In the genomic region with DNA sequence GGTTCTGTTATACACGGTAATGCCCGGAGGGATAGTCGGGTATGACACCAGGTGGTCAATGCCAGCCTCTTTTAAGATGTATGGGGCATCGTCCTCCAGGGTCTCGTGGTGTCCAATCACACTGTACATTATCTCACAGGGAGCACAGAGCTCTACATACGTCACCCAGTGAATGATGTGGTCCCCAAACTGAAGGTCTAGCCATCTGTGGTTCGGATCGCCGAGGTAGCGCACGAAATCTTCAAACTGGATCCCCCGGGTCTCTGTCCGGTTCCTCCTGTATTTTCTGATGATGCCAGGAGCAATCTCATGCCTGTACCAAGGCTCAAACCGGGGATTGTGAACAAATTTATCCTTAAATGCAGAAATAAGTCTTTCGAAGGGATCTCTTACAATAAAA, we compare ENCODE assay signal across 23 cellular contexts.
"Had no signal": no experiment of that assay in that cellular context is flagged by ENCODE, and none has a peak within 500 bp of the region (broad histone marks: within the 10 kb centered on the region; RNA-seq: fewer than 3 reads in every experiment).

No MANE protein-coding gene starts in this region.

- H3K4me1 ChIP-seq: body of pancreas, left ventricle myocardium inferior, right lobe of liver, testis, vagina had no signal

- H3K4me1 Mint-ChIP-seq: activated CD4-positive, alpha-beta T cell treated with anti-CD3 and anti-CD28 coated beads for 36 hours; stimulated activated effector memory CD8-positive, alpha-beta T cell treated with anti-CD3 and anti-CD28 coated beads, Interleukin-12 subunit alpha, Interleukin-12 subunit beta, amount 100 ng/mL, for 72 hours had no signal

- H3K27ac ChIP-seq: body of pancreas, cardiac muscle cell, hepatocyte, left ventricle myocardium inferior, right lobe of liver, skin epidermis, testis, vagina had no signal

- DNase-seq: activated CD4-positive, alpha-beta T cell treated with anti-CD3 and anti-CD28 coated beads for 36 hours; activated CD4-positive, alpha-beta T cell treated with anti-CD3 and anti-CD28 coated beads, Interleukin-2, amount 50 U/mL, for 4 hours; activated gamma-delta T cell; activated naive CD4-positive, alpha-beta T cell treated with anti-CD3 and anti-CD28 coated beads, Interleukin-2, amount 50 U/mL, for 16 hours; activated naive CD8-positive, alpha-beta T cell treated with anti-CD3 and anti-CD28 coated beads, Interleukin-2, amount 50 U/mL, for 24 hours; body of pancreas; effector CD8-positive, alpha-beta T cell; glutamatergic neuron; left ventricle myocardium inferior; nucleus accumbens; right lobe of liver; stimulated activated CD4-positive, alpha-beta T cell treated with anti-CD3 and anti-CD28 coated beads, Interleukin-2, amount 100 ng/mL, for 24 hours; T-helper 9 cell; testis had no signal

- H2AFZ ChIP-seq: hepatocyte had no signal

- H3K79me2 ChIP-seq: hepatocyte had no signal

- ATAC-seq: activated CD4-positive, alpha-beta T cell treated with anti-CD3 and anti-CD28 coated beads for 36 hours; body of pancreas; right lobe of liver; stimulated activated effector memory CD8-positive, alpha-beta T cell treated with anti-CD3 and anti-CD28 coated beads, Interleukin-12 subunit alpha, Interleukin-12 subunit beta, amount 100 ng/mL, for 72 hours; WTC11 had no signal

- H3K9me3 ChIP-seq: body of pancreas, left ventricle myocardium inferior, right lobe of liver, testis, vagina had no signal

- H3K36me3 ChIP-seq: right lobe of liver had no signal

- H3K27ac Mint-ChIP-seq: activated CD4-positive, alpha-beta T cell treated with anti-CD3 and anti-CD28 coated beads for 36 hours; activated naive CD8-positive, alpha-beta T cell treated with anti-CD3 and anti-CD28 coated beads, Interleukin-2, amount 50 U/mL, for 24 hours; activated T-helper 1 cell treated with anti-CD3 and anti-CD28 coated beads, Interleukin-12 subunit alpha, Interleukin-12 subunit beta, Interleukin-2, Interleukin-4 antibody, amounts not matched to agents 30 ng/mL and 10 ng/mL and 1 ng/mL, durations not matched to agents 14 hours and 24 hours and 36 hours; dendritic cell treated with granulocyte-macrophage colony-stimulating factor and Interleukin-4, amounts not matched to agents 40 ng/mL and 50 ng/mL, for 4 days; type B pancreatic cell; WTC11 had no signal

- H3K27me3 Mint-ChIP-seq: activated CD4-positive, alpha-beta T cell treated with anti-CD3 and anti-CD28 coated beads for 36 hours; activated naive CD8-positive, alpha-beta T cell treated with anti-CD3 and anti-CD28 coated beads, Interleukin-2, amount 50 U/mL, for 24 hours; dendritic cell treated with granulocyte-macrophage colony-stimulating factor and Interleukin-4, amounts not matched to agents 40 ng/mL and 50 ng/mL, for 4 days; type B pancreatic cell had no signal

- H3K4me3 ChIP-seq: body of pancreas, cardiac muscle cell, hepatocyte, left ventricle myocardium inferior, right lobe of liver, skin epidermis, testis, vagina had no signal

- H3K4me3 Mint-ChIP-seq: activated CD4-positive, alpha-beta T cell treated with anti-CD3 and anti-CD28 coated beads for 36 hours; activated naive CD8-positive, alpha-beta T cell treated with anti-CD3 and anti-CD28 coated beads, Interleukin-2, amount 50 U/mL, for 24 hours; activated T-helper 1 cell treated with anti-CD3 and anti-CD28 coated beads, Interleukin-12 subunit alpha, Interleukin-12 subunit beta, Interleukin-2, Interleukin-4 antibody, amounts not matched to agents 30 ng/mL and 10 ng/mL and 1 ng/mL, durations not matched to agents 14 hours and 24 hours and 36 hours; dendritic cell treated with granulocyte-macrophage colony-stimulating factor and Interleukin-4, amounts not matched to agents 40 ng/mL and 50 ng/mL, for 4 days; stimulated activated effector memory CD8-positive, alpha-beta T cell treated with anti-CD3 and anti-CD28 coated beads, Interleukin-12 subunit alpha, Interleukin-12 subunit beta, amount 100 ng/mL, for 72 hours; type B pancreatic cell; WTC11 had no signal

- H3K4me2 ChIP-seq: hepatocyte had no signal

- H3K27me3 ChIP-seq: body of pancreas, cardiac muscle cell, hepatocyte, right lobe of liver, testis, vagina had no signal

- H3K36me3 Mint-ChIP-seq: stimulated activated effector memory CD8-positive, alpha-beta T cell treated with anti-CD3 and anti-CD28 coated beads, Interleukin-12 subunit alpha, Interleukin-12 subunit beta, amount 100 ng/mL, for 72 hours had no signal

- H3K9me3 Mint-ChIP-seq: activated naive CD8-positive, alpha-beta T cell treated with anti-CD3 and anti-CD28 coated beads, Interleukin-2, amount 50 U/mL, for 24 hours; activated T-helper 1 cell treated with anti-CD3 and anti-CD28 coated beads, Interleukin-12 subunit alpha, Interleukin-12 subunit beta, Interleukin-2, Interleukin-4 antibody, amounts not matched to agents 30 ng/mL and 10 ng/mL and 1 ng/mL, durations not matched to agents 14 hours and 24 hours and 36 hours; dendritic cell treated with granulocyte-macrophage colony-stimulating factor and Interleukin-4, amounts not matched to agents 40 ng/mL and 50 ng/mL, for 4 days; stimulated activated effector memory CD8-positive, alpha-beta T cell treated with anti-CD3 and anti-CD28 coated beads, Interleukin-12 subunit alpha, Interleukin-12 subunit beta, amount 100 ng/mL, for 72 hours; type B pancreatic cell; WTC11 had no signal
